ENCODE assay signal across 30 cellular contexts in genomic region chr6:3784885-3785744, GRCh38. TPM values are rescaled to one million over a fixed set of nuclear protein-coding genes. Genes with fewer than 3 reads are reported as not detected.
"Had no signal": no experiment of that assay in that cellular context is flagged by ENCODE, and none has a peak within 500 bp of the region (broad histone marks: within the 10 kb centered on the region; RNA-seq: fewer than 3 reads in every experiment).

No MANE protein-coding gene starts in this region.

- H3K36me3 ChIP-seq: esophagus muscularis mucosa, gastroesophageal sphincter had no signal

- H3K4me3 ChIP-seq: body of pancreas, esophagus muscularis mucosa, gastroesophageal sphincter had no signal

- H3K36me3 Mint-ChIP-seq: activated CD4-positive, alpha-beta memory T cell treated with anti-CD3 and anti-CD28 coated beads for 36 hours; activated CD8-positive, alpha-beta memory T cell treated with anti-CD3 and anti-CD28 coated beads, Interleukin-2, amount 10 ng/mL, durations not matched to agents 7 days and 5 days; activated naive CD8-positive, alpha-beta T cell had no signal

- H3K4me1 Mint-ChIP-seq: activated CD4-positive, alpha-beta T cell treated with anti-CD3 and anti-CD28 coated beads for 36 hours; activated CD4-positive, alpha-beta T cell treated with anti-CD3 and anti-CD28 coated beads, Interleukin-2, amount 10 ng/mL, durations not matched to agents 24 days and 14 days; activated CD8-positive, alpha-beta memory T cell treated with anti-CD3 and anti-CD28 coated beads, Interleukin-2, amount 10 ng/mL, durations not matched to agents 7 days and 5 days had no signal

- H3K27ac ChIP-seq: body of pancreas, esophagus muscularis mucosa, gastroesophageal sphincter had no signal

- H3K4me1 ChIP-seq: body of pancreas, gastroesophageal sphincter had no signal

- H3K27me3 ChIP-seq: body of pancreas, esophagus muscularis mucosa, gastroesophageal sphincter had no signal

- DNase-seq: activated CD4-positive, alpha-beta memory T cell treated with anti-CD3 and anti-CD28 coated beads for 36 hours; activated CD4-positive, alpha-beta T cell treated with anti-CD3 and anti-CD28 coated beads for 36 hours; activated CD4-positive, alpha-beta T cell treated with anti-CD3 and anti-CD28 coated beads, Interleukin-2, amount 10 ng/mL, durations not matched to agents 24 days and 14 days; activated CD4-positive, CD25-positive, alpha-beta regulatory T cell; activated CD4-positive, CD25-positive, alpha-beta regulatory T cell treated with anti-CD3 and anti-CD28 coated beads, Interleukin-2, amount 50 U/mL, for 72 hours; activated CD8-positive, alpha-beta memory T cell treated with anti-CD3 and anti-CD28 coated beads, Interleukin-2, amount 10 ng/mL, durations not matched to agents 7 days and 5 days; activated CD8-positive, alpha-beta memory T cell treated with anti-CD3 and anti-CD28 coated beads, Interleukin-2, amount 50 U/mL, for 4 hours; activated CD8-positive, alpha-beta T cell treated with anti-CD3 and anti-CD28 coated beads, Interleukin-2, amount 10 ng/mL, durations not matched to agents 7 days and 5 days; activated gamma-delta T cell; activated naive CD4-positive, alpha-beta T cell; activated naive CD4-positive, alpha-beta T cell treated with anti-CD3 and anti-CD28 coated beads, Interleukin-2, amount 50 U/mL, for 16 hours; activated T-cell treated with anti-CD3 and anti-CD28 coated beads for 4 hours; activated T-cell treated with anti-CD3 and anti-CD28 coated beads, Interleukin-2, amount 50 U/mL, for 24 hours; activated T-cell treated with anti-CD3 and anti-CD28 coated beads, Interleukin-2, amount 50 U/mL, for 72 hours; amygdala; aorta; body of pancreas; caudate nucleus; cortex of kidney; dermis blood vessel endothelial cell; effector CD4-positive, alpha-beta T cell; effector memory CD8-positive, alpha-beta T cell; erythroblast; foreskin melanocyte; head of caudate nucleus; T-helper 2 cell had no signal

- H3K9me3 Mint-ChIP-seq: activated CD4-positive, alpha-beta memory T cell treated with anti-CD3 and anti-CD28 coated beads for 36 hours; activated CD4-positive, alpha-beta T cell treated with anti-CD3 and anti-CD28 coated beads, Interleukin-2, amount 10 ng/mL, durations not matched to agents 24 days and 14 days; activated T-cell treated with anti-CD3 and anti-CD28 coated beads, Interleukin-2, amount 50 U/mL, for 24 hours; activated T-cell treated with anti-CD3 and anti-CD28 coated beads, Interleukin-2, amount 50 U/mL, for 72 hours; effector memory CD8-positive, alpha-beta T cell had no signal

- H3K27ac Mint-ChIP-seq: activated CD4-positive, alpha-beta memory T cell treated with anti-CD3 and anti-CD28 coated beads for 36 hours; activated CD4-positive, alpha-beta T cell treated with anti-CD3 and anti-CD28 coated beads for 36 hours; activated CD4-positive, alpha-beta T cell treated with anti-CD3 and anti-CD28 coated beads, Interleukin-2, amount 10 ng/mL, durations not matched to agents 24 days and 14 days; activated CD8-positive, alpha-beta memory T cell treated with anti-CD3 and anti-CD28 coated beads, Interleukin-2, amount 10 ng/mL, durations not matched to agents 7 days and 5 days; activated CD8-positive, alpha-beta T cell treated with anti-CD3 and anti-CD28 coated beads, Interleukin-2, amount 10 ng/mL, durations not matched to agents 7 days and 5 days; activated naive CD8-positive, alpha-beta T cell; activated T-cell treated with anti-CD3 and anti-CD28 coated beads, Interleukin-2, amount 50 U/mL, for 24 hours; activated T-cell treated with anti-CD3 and anti-CD28 coated beads, Interleukin-2, amount 50 U/mL, for 72 hours; effector memory CD8-positive, alpha-beta T cell had no signal

- FAIRE-seq: colon had no signal

- H3K9me3 ChIP-seq: body of pancreas, esophagus muscularis mucosa, gastroesophageal sphincter had no signal

- H3K27me3 Mint-ChIP-seq: activated CD4-positive, alpha-beta T cell treated with anti-CD3 and anti-CD28 coated beads for 36 hours; activated CD4-positive, alpha-beta T cell treated with anti-CD3 and anti-CD28 coated beads, Interleukin-2, amount 10 ng/mL, durations not matched to agents 24 days and 14 days; activated naive CD8-positive, alpha-beta T cell had no signal

- ATAC-seq: activated CD4-positive, alpha-beta T cell treated with anti-CD3 and anti-CD28 coated beads for 36 hours; activated CD8-positive, alpha-beta memory T cell treated with anti-CD3 and anti-CD28 coated beads, Interleukin-2, amount 10 ng/mL, durations not matched to agents 7 days and 5 days; activated CD8-positive, alpha-beta T cell treated with anti-CD3 and anti-CD28 coated beads, Interleukin-2, amount 10 ng/mL, durations not matched to agents 7 days and 5 days; body of pancreas; effector memory CD8-positive, alpha-beta T cell; gastroesophageal sphincter had no signal

- H3K4me3 Mint-ChIP-seq: activated CD4-positive, alpha-beta memory T cell treated with anti-CD3 and anti-CD28 coated beads for 36 hours; activated CD4-positive, alpha-beta T cell treated with anti-CD3 and anti-CD28 coated beads for 36 hours; activated CD4-positive, alpha-beta T cell treated with anti-CD3 and anti-CD28 coated beads, Interleukin-2, amount 10 ng/mL, durations not matched to agents 24 days and 14 days; activated CD8-positive, alpha-beta memory T cell treated with anti-CD3 and anti-CD28 coated beads, Interleukin-2, amount 10 ng/mL, durations not matched to agents 7 days and 5 days; activated CD8-positive, alpha-beta T cell treated with anti-CD3 and anti-CD28 coated beads, Interleukin-2, amount 10 ng/mL, durations not matched to agents 7 days and 5 days; activated naive CD8-positive, alpha-beta T cell; activated T-cell treated with anti-CD3 and anti-CD28 coated beads, Interleukin-2, amount 50 U/mL, for 24 hours; activated T-cell treated with anti-CD3 and anti-CD28 coated beads, Interleukin-2, amount 50 U/mL, for 72 hours; effector memory CD8-positive, alpha-beta T cell had no signal

RNA-seq across cellular contexts. Expression of gene PXDC1, which starts 33.6 kb away (rescaled TPM):
- total RNA-seq: activated CD8-positive, alpha-beta T cell treated with anti-CD3 and anti-CD28 coated beads, Interleukin-2, amount 10 ng/mL, durations not matched to agents 7 days and 5 days had no signal
